ENCODE assay signal across 19 cellular contexts in genomic region chr13:74070513-74070912, GRCh38.
DNase-seq lines count a peak whose midpoint lies in the region; ATAC-seq, FAIRE-seq and TF ChIP-seq lines count a peak whose summit lies in the region.
"Had no signal": no experiment of that assay in that cellular context is flagged by ENCODE, and none has a peak within 500 bp of the region (broad histone marks: within the 10 kb centered on the region; RNA-seq: fewer than 3 reads in every experiment).

No MANE protein-coding gene starts in this region.

- POLR2A ChIA-PET in activated CD4-positive, alpha-beta memory T cell treated with anti-CD3 and anti-CD28 coated beads for 36 hours (lab: Charles Lee) = interaction anchor here (0.7 kb wide), 1 partner anchor 128 kb away, joined by 4 read pairs; no protein-coding TSS in a partner anchor

- FAIRE-seq in urothelium cell line (lab: Jason Lieb, UNC) = no peak
- FAIRE-seq: RCC 7860 had no signal

- H3K27me3 Mint-ChIP-seq in T-helper 1 cell treated with Interleukin-12 subunit alpha and Interleukin-12 subunit beta and Interleukin-4 antibody, amounts not matched to agents 30 μg/mL and 1 μg/mL, for 36 hours (ENCODE audit: low read depth) = no peaks in the 10 kb centered on the region
- no peaks in the 10 kb centered on the region for H3K27me3 Mint-ChIP-seq in activated CD4-positive, alpha-beta memory T cell treated with anti-CD3 and anti-CD28 coated beads for 36 hours
- H3K27me3 Mint-ChIP-seq in natural killer cell (ENCODE audit: low read depth in 2 of 2) = no peaks in the 10 kb centered on the region

- no peaks in the 10 kb centered on the region for H3K9me3 Mint-ChIP-seq in T-helper 1 cell treated with Interleukin-12 subunit alpha and Interleukin-12 subunit beta and Interleukin-4 antibody, amounts not matched to agents 30 μg/mL and 1 μg/mL, for 36 hours
- no peaks in the 10 kb centered on the region for H3K9me3 Mint-ChIP-seq in activated CD4-positive, alpha-beta memory T cell treated with anti-CD3 and anti-CD28 coated beads for 36 hours
- no peaks in the 10 kb centered on the region for H3K9me3 Mint-ChIP-seq in natural killer cell
- H3K9me3 Mint-ChIP-seq: endodermal cell had no signal

- H3K79me2 ChIP-seq in mammary epithelial cell (ENCODE audit: insufficient read depth, low read length) = peaks cover 67% of the 10 kb centered on the region

- no peaks in the 10 kb centered on the region for H3K9me3 ChIP-seq in mammary epithelial cell (replicated peaks; ENCODE audit: insufficient read depth, low read length)
- H3K9me3 ChIP-seq: upper lobe of right lung had no signal

- no peak overlapping the region for H2AFZ ChIP-seq in mammary epithelial cell (ENCODE audit: low read depth, low read length)

- TF ChIP-seq CTCF in natural killer cell (IDR thresholded peaks at IDR 0.05) (no peak), mammary epithelial cell (conservative IDR thresholded peaks at IDR 0.05 in 1 of 2, IDR thresholded peaks at IDR 0.05 in 1 of 2; ENCODE audit: extremely low read depth in 1 of 2, insufficient read depth in 1 of 2, low read depth in 1 of 2, low read length in 2 of 2) (no peak)

- H3K36me3 ChIP-seq in mammary epithelial cell (ENCODE audit: insufficient read depth, low read length) = no peaks in the 10 kb centered on the region
- H3K36me3 ChIP-seq: upper lobe of right lung had no signal

- DNase-seq in T-helper 1 cell = no peak
- DNase-seq in activated CD4-positive, alpha-beta memory T cell treated with anti-CD3 and anti-CD28 coated beads for 36 hours = no peak
- no peak for DNase-seq in natural killer cell
- no peak for DNase-seq in NCI-H1930 (lab: John Stamatoyannopoulos, UW)
- no peak for DNase-seq in mammary epithelial cell
- no peak for DNase-seq in urothelium cell line (ENCODE audit: low spot score)
- DNase-seq: endodermal cell, foreskin fibroblast, GOT3, left ventricle myocardium superior, NCI-H187, NCI-H524 treated with DMSO at 0.1 percent for 48 hours, retina, SW 1271, upper lobe of right lung had no signal

- intact Hi-C loops in activated CD4-positive, alpha-beta memory T cell treated with anti-CD3 and anti-CD28 coated beads for 36 hours (cut with micrococcal nuclease) = no loop called here
- intact Hi-C loops in natural killer cell (cut with micrococcal nuclease) (no loop called here), mammary epithelial cell (cut with micrococcal nuclease) (no loop called here)

- 100% methylated on average over 1 of the region's 1 CpG for WGBS in mammary epithelial cell (ENCODE audit: low coverage, missing lambda C conversion rate)

- in situ Hi-C loops in mammary epithelial cell (cut with MboI; ENCODE audit: low sequenced_read_pairs in 2 of 2) = no loop called here

- H3K4me1 Mint-ChIP-seq in T-helper 1 cell treated with Interleukin-12 subunit alpha and Interleukin-12 subunit beta and Interleukin-4 antibody, amounts not matched to agents 30 μg/mL and 1 μg/mL, for 36 hours (ENCODE audit: low read depth) = peaks cover 35% of the 10 kb centered on the region
- H3K4me1 Mint-ChIP-seq in activated CD4-positive, alpha-beta memory T cell treated with anti-CD3 and anti-CD28 coated beads for 36 hours (ENCODE audit: low read depth) = peaks cover 77% of the 10 kb centered on the region
- H3K4me1 Mint-ChIP-seq in natural killer cell = peaks cover 64 to 66% of the 10 kb centered on the region in 2 donors

- H4K20me1 ChIP-seq in mammary epithelial cell (ENCODE audit: insufficient read depth, low read length) = no peaks in the 10 kb centered on the region

- CTCF ChIA-PET in activated CD4-positive, alpha-beta memory T cell treated with anti-CD3 and anti-CD28 coated beads for 36 hours (lab: Charles Lee) = no interaction called here
- CTCF ChIA-PET in mammary epithelial cell (lab: Charles Lee; ENCODE audit: low non-redundant PET) = no interaction called here

- H3K36me3 Mint-ChIP-seq in T-helper 1 cell treated with Interleukin-12 subunit alpha and Interleukin-12 subunit beta and Interleukin-4 antibody, amounts not matched to agents 30 μg/mL and 1 μg/mL, for 36 hours (ENCODE audit: low read depth) = peaks cover 18% of the 10 kb centered on the region
- H3K36me3 Mint-ChIP-seq in activated CD4-positive, alpha-beta memory T cell treated with anti-CD3 and anti-CD28 coated beads for 36 hours = peaks cover 3% of the 10 kb centered on the region
- no peaks in the 10 kb centered on the region for H3K36me3 Mint-ChIP-seq in natural killer cell

- no peak overlapping the region for H3K4me2 ChIP-seq in mammary epithelial cell (ENCODE audit: insufficient read depth, low read depth, low read length)

- H3K27me3 ChIP-seq in mammary epithelial cell (ENCODE audit: insufficient read depth, low read length) = no peaks in the 10 kb centered on the region
- H3K27me3 ChIP-seq: upper lobe of right lung had no signal

- peaks cover 23% of the 10 kb centered on the region for H3K4me1 ChIP-seq in mammary epithelial cell (ENCODE audit: insufficient read depth, low read length)

- no TSS peak for BruUV-seq in mammary epithelial cell (replicated peaks; lab: Mats Ljungman, UMichigan)

- peak overlapping the region; percentile 66 for H3K4me3 Mint-ChIP-seq in T-helper 1 cell treated with Interleukin-12 subunit alpha and Interleukin-12 subunit beta and Interleukin-4 antibody, amounts not matched to agents 30 μg/mL and 1 μg/mL, for 36 hours
- peak overlapping the region; percentile 6 for H3K4me3 Mint-ChIP-seq in activated CD4-positive, alpha-beta memory T cell treated with anti-CD3 and anti-CD28 coated beads for 36 hours
- H3K4me3 Mint-ChIP-seq in natural killer cell = peak overlapping the region; percentile 55
- H3K4me3 Mint-ChIP-seq: endodermal cell had no signal

- H3K4me3 ChIP-seq in mammary epithelial cell (replicated peaks in 1 of 3; ENCODE audit: insufficient read depth in 1 of 3, low read depth in 2 of 3, low read length in 3 of 3) = no peak overlapping the region
- H3K4me3 ChIP-seq: upper lobe of right lung had no signal

- no peak overlapping the region for H3K27ac ChIP-seq in mammary epithelial cell (ENCODE audit: insufficient read depth, low read depth, low read length)
- H3K27ac ChIP-seq: 22Rv1, upper lobe of right lung had no signal

- dilution Hi-C loops in mammary epithelial cell (cut with HindIII; ENCODE audit: low sequenced_read_pairs) = no loop called here

- peak overlapping the region; percentile 71 for H3K27ac Mint-ChIP-seq in T-helper 1 cell treated with Interleukin-12 subunit alpha and Interleukin-12 subunit beta and Interleukin-4 antibody, amounts not matched to agents 30 μg/mL and 1 μg/mL, for 36 hours
- H3K27ac Mint-ChIP-seq in activated CD4-positive, alpha-beta memory T cell treated with anti-CD3 and anti-CD28 coated beads for 36 hours = peak overlapping the region; percentile 75
- H3K27ac Mint-ChIP-seq in natural killer cell = peak overlapping the region; percentile 49 to 80
- H3K27ac Mint-ChIP-seq: endodermal cell had no signal

- H3K9ac ChIP-seq in mammary epithelial cell (ENCODE audit: insufficient read depth, low read length) = no peak overlapping the region

- peak; percentile 24 for ATAC-seq in GM21576 (IDR thresholded peaks at IDR 0.05; ENCODE audit: unreplicated experiment)
- peak in 1 of 3 donors; percentile 29 for ATAC-seq in natural killer cell
- ATAC-seq: left ventricle myocardium superior, upper lobe of right lung had no signal

Comparison
In these comparisons a context has a peak if more than half of its experiments do, and no peak if none do; other contexts are left out.
1. H3K4me3 Mint-ChIP-seq: peak in every context shown above with its lines; median percentile 66 in T-helper 1 cell treated with Interleukin-12 subunit alpha and Interleukin-12 subunit beta and Interleukin-4 antibody, amounts not matched to agents 30 μg/mL and 1 μg/mL, for 36 hours; 55 in natural killer cell; 6 in activated CD4-positive, alpha-beta memory T cell treated with anti-CD3 and anti-CD28 coated beads for 36 hours.